8 cellular contexts compared by ENCODE assay signal in genomic region chr9:133701981-133702797, GRCh38. TPM values are rescaled to one million over a fixed set of nuclear protein-coding genes. Genes with fewer than 3 reads are reported as not detected.
A peak's percentile ranks its signal among the peaks of the same experiment; 100 is the strongest.
DNase-seq lines count a peak whose midpoint lies in the region; ATAC-seq and TF ChIP-seq lines count a peak whose summit lies in the region.

No MANE protein-coding gene starts in this region.

- H3K4me1 ChIP-seq in right atrium auricular region: peaks cover 0 to 14% of the 10 kb centered on the region in 2 donors

- H3K9me3 ChIP-seq in right atrium auricular region: no peaks in the 10 kb centered on the region

- no peak for TF ChIP-seq CTCF in right atrium auricular region (IDR thresholded peaks at IDR 0.05)
- no peak for TF ChIP-seq CTCF in GM10266 (IDR thresholded peaks at IDR 0.05; ENCODE audit: control insufficient read depth, insufficient read depth, low read depth, missing control alignments)

- peak overlapping the region in 1 of 2 donors; percentile 14 for H3K27ac ChIP-seq in right atrium auricular region

- no peaks in the 10 kb centered on the region for H3K27me3 ChIP-seq in right atrium auricular region

- no peak for ATAC-seq in GM21526 (IDR thresholded peaks at IDR 0.05; ENCODE audit: low FRiP score, unreplicated experiment)

- H3K36me3 ChIP-seq in right atrium auricular region: no peaks in the 10 kb centered on the region

- DNase-seq in NCI-H345 (lab: John Stamatoyannopoulos, UW) (peak; percentile 44), activated T-helper 1 cell treated with Interleukin-2 at 50 U/mL for 16 hours (ENCODE audit: low read depth) (peak; percentile 71), right atrium auricular region (ENCODE audit: low spot score) (no peak), islet precursor cell (no peak), GM10266 (ENCODE audit: extremely low spot score) (no peak), inferior parietal cortex (ENCODE audit: extremely low spot score) (no peak)
- DNase-seq in stimulated activated CD4-positive, alpha-beta T cell treated with anti-CD3 and anti-CD28 coated beads, Interleukin-1b, Interleukin-23, amount 100 ng/mL, for 4 hours (ENCODE audit: low read depth in 2 of 2): peak; percentile 56 to 61

- peak overlapping the region; percentile 11 to 41 for H3K4me3 ChIP-seq in right atrium auricular region

RNA-seq across cellular contexts. Expression of gene SARDH, which starts 36.0 kb away (rescaled TPM):
- under 1 TPM; 0.63 to 0.94 TPM for total RNA-seq in right atrium auricular region

Comparison
In these comparisons a context has a peak if more than half of its experiments do, and no peak if none do; other contexts are left out.
1. DNase-seq: peak in NCI-H345 (single experiment), activated T-helper 1 cell treated with Interleukin-2 at 50 U/mL for 16 hours (single experiment) and stimulated activated CD4-positive, alpha-beta T cell treated with anti-CD3 and anti-CD28 coated beads, Interleukin-1b, Interleukin-23, amount 100 ng/mL, for 4 hours (2 of 2); none in right atrium auricular region (single experiment), islet precursor cell (single experiment), GM10266 (single experiment) and inferior parietal cortex (single experiment).